Comparison of ENCODE assay signal across 8 cellular contexts in genomic region chr22:38700789-38701628, GRCh38. TPM values are rescaled to one million over a fixed set of nuclear protein-coding genes. Genes with fewer than 3 reads are reported as not detected.
A peak's percentile ranks its signal among the peaks of the same experiment; 100 is the strongest.
DNase-seq lines count a peak whose midpoint lies in the region; ATAC-seq and TF ChIP-seq lines count a peak whose summit lies in the region.

TSS of gene JOSD1 (minus strand) at chr22:38700943. CDS start at chr22:38699987, 956 bp downstream.

- no peaks in the 10 kb centered on the region for H3K9me3 Mint-ChIP-seq in T-helper 1 cell treated with Interleukin-12 subunit alpha and Interleukin-12 subunit beta and Interleukin-4 antibody, amounts not matched to agents 30 μg/mL and 1 μg/mL, for 36 hours

- TF ChIP-seq POLR2A in heart left ventricle (IDR thresholded peaks at IDR 0.05) (peak; percentile 93 to 96), transverse colon (IDR thresholded peaks at IDR 0.05) (peak; percentile 89)

- POLR2A ChIA-PET in GM10248 (lab: Yijun Ruan, JAX), result no interaction called here

- 1% methylated on average over 38 to 94 of the region's 94 CpGs for WGBS in heart left ventricle, 4 donors
- 2% methylated on average over 37 of the region's 94 CpGs; no CpG with 5 or more reads in 1 of the 2 donors for WGBS in transverse colon (ENCODE audit: low coverage in 1 of 2), 2 donors

- H3K4me1 ChIP-seq in heart left ventricle (peaks cover 23 to 57% (median 52%) of the 10 kb centered on the region in 12 donors), transverse colon (peaks cover 24 to 56% (median 49%) of the 10 kb centered on the region in 4 donors)

- peak; percentile 95 for DNase-seq in GM10248 (ENCODE audit: extremely low spot score)
- DNase-seq in NCI-H1436 treated with DMSO at 0.1 percent for 48 hours (lab: John Stamatoyannopoulos, UW), result peak; percentile 39
- DNase-seq in amniotic epithelial cell (ENCODE audit: low read depth), result peak; percentile 89
- DNase-seq in heart left ventricle, result peak; percentile 95 to 98 (median 96)
- peak; percentile 93 to 99 (median 96) for DNase-seq in posterior cingulate gyrus
- DNase-seq in transverse colon, result peak; percentile 98

- H3K4me3 Mint-ChIP-seq in T-helper 1 cell treated with Interleukin-12 subunit alpha and Interleukin-12 subunit beta and Interleukin-4 antibody, amounts not matched to agents 30 μg/mL and 1 μg/mL, for 36 hours, result peak within 1 kb of the TSS; percentile 89

- H3K36me3 ChIP-seq in heart left ventricle (peaks cover 0 to 7% (median 0%) of the 10 kb centered on the region in 9 donors), transverse colon (no peaks in the 10 kb centered on the region)

- peaks cover 16% of the 10 kb centered on the region for H3K36me3 Mint-ChIP-seq in T-helper 1 cell treated with Interleukin-12 subunit alpha and Interleukin-12 subunit beta and Interleukin-4 antibody, amounts not matched to agents 30 μg/mL and 1 μg/mL, for 36 hours (ENCODE audit: low read depth)

- H3K27me3 ChIP-seq in heart left ventricle (no peaks in the 10 kb centered on the region), transverse colon (no peaks in the 10 kb centered on the region)

- peak within 1 kb of the TSS; percentile 57 to 94 (median 76) for H3K4me3 ChIP-seq in heart left ventricle
- H3K4me3 ChIP-seq in transverse colon, result peak within 1 kb of the TSS; percentile 62 to 83 (median 80)

- no peaks in the 10 kb centered on the region for H3K27me3 Mint-ChIP-seq in T-helper 1 cell treated with Interleukin-12 subunit alpha and Interleukin-12 subunit beta and Interleukin-4 antibody, amounts not matched to agents 30 μg/mL and 1 μg/mL, for 36 hours (ENCODE audit: low read depth)

- in situ Hi-C loops in transverse colon (cut with MboI; ENCODE audit: low pct_ligation_motif_present in 1 of 4, low pct_unique_long_range_greater_than_20kb in 1 of 4, low sequenced_read_pairs in 3 of 4), result no loop called here

- no peaks in the 10 kb centered on the region for H3K9me3 ChIP-seq in heart left ventricle
- H3K9me3 ChIP-seq in transverse colon, result no peaks in the 10 kb centered on the region

- H3K27ac Mint-ChIP-seq in T-helper 1 cell treated with Interleukin-12 subunit alpha and Interleukin-12 subunit beta and Interleukin-4 antibody, amounts not matched to agents 30 μg/mL and 1 μg/mL, for 36 hours, result peak within 1 kb of the TSS; percentile 98

- peaks cover 49% of the 10 kb centered on the region for H3K4me1 Mint-ChIP-seq in T-helper 1 cell treated with Interleukin-12 subunit alpha and Interleukin-12 subunit beta and Interleukin-4 antibody, amounts not matched to agents 30 μg/mL and 1 μg/mL, for 36 hours (ENCODE audit: low read depth)

- ATAC-seq in HG02759 (IDR thresholded peaks at IDR 0.05; ENCODE audit: unreplicated experiment) (peak; percentile 46), heart left ventricle (peak; percentile 5 to 64 (median 55))

- intact Hi-C loops in heart left ventricle (cut with DNase I) (loop anchor here in 2 of 10 donors (2.0 to 10.0 kb wide), 2 partner anchors 18 to 646 kb away; partner anchors contain the start of gene PICK1 (in 1 of the 2)), posterior cingulate gyrus (cut with DNase I) (loop anchor here (10.0 kb wide), 1 partner anchor 196 kb away; the partner anchor contains the start of gene DDX17), transverse colon (cut with DNase I; ENCODE audit: low total_unique reads) (loop anchor here (2.0 kb wide), 1 partner anchor 54 kb away; the partner anchor contains the start of gene SUN2)

- H3K27ac ChIP-seq in heart left ventricle (peak within 1 kb of the TSS; percentile 95 to 99 (median 98)), transverse colon (peak within 1 kb of the TSS; percentile 93 to 99 (median 98))

- no peak for TF ChIP-seq CTCF in GM10248 (IDR thresholded peaks at IDR 0.05; ENCODE audit: control extremely low read depth, extremely low read depth, low read depth, missing control alignments)
- TF ChIP-seq CTCF in heart left ventricle (IDR thresholded peaks at IDR 0.05), result peak in 2 of 12 donors; percentile 22 to 37
- peak in 1 of 5 experiments; percentile 43 for TF ChIP-seq CTCF in transverse colon (IDR thresholded peaks at IDR 0.05)

- peak; percentile 94 for TF ChIP-seq EP300 in transverse colon (IDR thresholded peaks at IDR 0.05; ENCODE audit: low read depth)

- CTCF ChIA-PET in GM10248 (lab: Yijun Ruan, JAX), result interaction anchor here (1.0 to 6.2 kb wide), 2 partner anchors 19 to 69 kb away, joined by 3 to 48 read pairs; partner anchors contain the start of gene TOMM22

RNA-seq across cellular contexts. Expression of gene JOSD1, which starts in this region (rescaled TPM):
- total RNA-seq in heart left ventricle (10 to 100 TPM; 14.7 to 34.0 (median 22.8) TPM), transverse colon (100 to 1,000 TPM in 3 of 4 donors, 10 to 100 TPM in 1; 34.6 to 189 (median 138) TPM)
- 10 to 100 TPM in 1 of 2 donors, 1 to 10 TPM in 1; 7.8 to 33.9 TPM for polyA plus RNA-seq in heart left ventricle

Comparison
In these comparisons a context has a peak if more than half of its experiments do, and no peak if none do; other contexts are left out.
1. Peak in every context shown above with its lines: DNase-seq, ATAC-seq, H3K4me3 ChIP-seq and H3K27ac ChIP-seq.
2. DNase-seq: peak in every context shown above with its lines; median percentile 98 in transverse colon; 96 in posterior cingulate gyrus; 96 in heart left ventricle; 95 in GM10248; 89 in amniotic epithelial cell; 39 in NCI-H1436 treated with DMSO at 0.1 percent for 48 hours.